10 cellular contexts compared by ENCODE assay signal in genomic region chr22:42716221-42716620, GRCh38. TPM values are rescaled to one million over a fixed set of nuclear protein-coding genes. Genes with fewer than 3 reads are reported as not detected.
A peak's percentile ranks its signal among the peaks of the same experiment; 100 is the strongest.
DNase-seq lines count a peak whose midpoint lies in the region; ATAC-seq, FAIRE-seq and TF ChIP-seq lines count a peak whose summit lies in the region.
"Had no signal": no experiment of that assay in that cellular context is flagged by ENCODE, and none has a peak within 500 bp of the region (broad histone marks: within the 10 kb centered on the region; RNA-seq: fewer than 3 reads in every experiment).

No MANE protein-coding gene starts in this region.

- ATAC-seq in GM18517 (IDR thresholded peaks at IDR 0.05; ENCODE audit: unreplicated experiment), result peak; percentile 30
- peak; percentile 25 for ATAC-seq in HG02588 (IDR thresholded peaks at IDR 0.05; ENCODE audit: unreplicated experiment)
- no peak for ATAC-seq in activated T-helper 17 cell treated with anti-CD3 and anti-CD28 coated beads, Interleukin-2, amount 50 U/mL, for 72 hours (replicated peaks)

- FAIRE-seq in HTR-8/SVneo (lab: Jason Lieb, UNC), result no peak

- H3K27me3 ChIP-seq in muscle layer of colon (ENCODE audit: control insufficient read depth in 1 of 2, insufficient read depth in 2 of 2, low read length in 2 of 2), result no peaks in the 10 kb centered on the region

- no peak overlapping the region for H3K27ac Mint-ChIP-seq in activated T-helper 17 cell treated with anti-CD3 and anti-CD28 coated beads, Interleukin-2, amount 50 U/mL, for 72 hours

- no peaks in the 10 kb centered on the region for H3K9me3 Mint-ChIP-seq in activated T-helper 17 cell treated with anti-CD3 and anti-CD28 coated beads, Interleukin-2, amount 50 U/mL, for 72 hours

- peak overlapping the region; percentile 1 for H3K9ac ChIP-seq in muscle layer of colon (ENCODE audit: low read length)

- peak; percentile 31 for DNase-seq in NB4 (ENCODE audit: low read depth)
- DNase-seq in NCI-H1930 (lab: John Stamatoyannopoulos, UW), result no peak
- no peak for DNase-seq in HTR-8/SVneo (ENCODE audit: insufficient read length, low spot score)
- DNase-seq in SIG-M5 (lab: John Stamatoyannopoulos, UW), result no peak
- DNase-seq: Caco-2, NCI-H1048 had no signal

- H3K27ac ChIP-seq in muscle layer of colon (ENCODE audit: low read depth, low read length), result peak overlapping the region; percentile 15

- TF ChIP-seq POLR2A in NB4 (IDR thresholded peaks at IDR 0.05; ENCODE audit: extremely low read depth, insufficient read length), result no peak

- H3K27me3 Mint-ChIP-seq in activated T-helper 17 cell treated with anti-CD3 and anti-CD28 coated beads, Interleukin-2, amount 50 U/mL, for 72 hours, result peaks cover 38% of the 10 kb centered on the region

- TF ChIP-seq CTCF in NB4 (IDR thresholded peaks at IDR 0.05; ENCODE audit: low read depth, low read length), result no peak

- H3K4me3 Mint-ChIP-seq in activated T-helper 17 cell treated with anti-CD3 and anti-CD28 coated beads, Interleukin-2, amount 50 U/mL, for 72 hours, result no peak overlapping the region

- H3K4me1 Mint-ChIP-seq in activated T-helper 17 cell treated with anti-CD3 and anti-CD28 coated beads, Interleukin-2, amount 50 U/mL, for 72 hours, result peaks cover 11% of the 10 kb centered on the region

- H3K9me3 ChIP-seq in muscle layer of colon (ENCODE audit: low read length), result no peaks in the 10 kb centered on the region
- H3K9me3 ChIP-seq: Caco-2 had no signal

- H3K4me1 ChIP-seq in muscle layer of colon (ENCODE audit: insufficient read depth, low read length), result peaks cover 35% of the 10 kb centered on the region

- H3K4me3 ChIP-seq in NB4 (ENCODE audit: low read depth, low read length) (no peak overlapping the region), muscle layer of colon (ENCODE audit: low read depth in 1 of 2, low read length in 2 of 2) (no peak overlapping the region)

- H3K36me3 ChIP-seq in muscle layer of colon (ENCODE audit: insufficient read depth, low read length), result no peaks in the 10 kb centered on the region

- peaks cover 11% of the 10 kb centered on the region for H3K36me3 Mint-ChIP-seq in activated T-helper 17 cell treated with anti-CD3 and anti-CD28 coated beads, Interleukin-2, amount 50 U/mL, for 72 hours (ENCODE audit: low read depth)

RNA-seq across cellular contexts. Expression of gene A4GALT, which starts 4.4 kb away (rescaled TPM):
- total RNA-seq in activated T-helper 17 cell treated with anti-CD3 and anti-CD28 coated beads, Interleukin-2, amount 50 U/mL, for 72 hours, result under 1 TPM in 1 of 2 donors, not detected in 1; 0.19 TPM
